In the genomic region with DNA sequence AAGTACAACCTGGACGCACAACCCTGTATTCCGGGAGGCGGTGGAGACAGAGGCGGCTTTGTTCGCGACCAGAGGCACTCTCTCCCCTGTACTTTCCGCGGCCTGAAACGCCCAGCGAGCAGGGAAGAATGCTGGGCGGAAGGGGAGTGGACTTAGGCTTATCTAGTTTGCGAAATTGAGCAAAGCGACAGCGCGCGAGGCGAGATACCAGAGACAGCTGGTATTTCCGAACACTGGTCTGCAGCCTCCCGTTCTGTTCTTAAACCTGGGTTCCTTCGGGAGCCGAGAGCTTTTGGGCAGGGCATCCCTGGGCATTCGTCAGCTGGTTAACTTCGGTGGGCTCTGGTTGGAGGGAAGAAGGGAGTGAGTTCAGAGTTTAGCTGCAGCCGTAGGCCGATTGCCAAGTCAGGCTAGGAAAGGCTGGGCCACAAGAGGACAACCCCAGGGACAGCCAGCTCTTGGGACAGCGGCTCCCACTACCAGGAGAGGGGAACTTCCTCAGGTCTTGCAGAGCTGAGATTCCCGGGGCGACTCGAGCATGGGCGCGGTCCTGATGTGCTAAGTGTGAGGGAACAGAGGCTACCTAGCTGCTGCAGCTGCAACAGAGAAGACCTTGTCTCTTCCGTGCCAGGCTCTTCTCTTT, we compare ENCODE assay signal across 10 cellular contexts. TPM values are rescaled to one million over a fixed set of nuclear protein-coding genes. Genes with fewer than 3 reads are reported as not detected.
DNase-seq lines count a peak whose midpoint lies in the region; ATAC-seq, FAIRE-seq and TF ChIP-seq lines count a peak whose summit lies in the region.
"Had no signal": no experiment of that assay in that cellular context is flagged by ENCODE, and none has a peak within 500 bp of the region (broad histone marks: within the 10 kb centered on the region; RNA-seq: fewer than 3 reads in every experiment).

No MANE protein-coding gene starts in this region.

- H3K27ac ChIP-seq in pancreas (no peak overlapping the region), gastrocnemius medialis (no peak overlapping the region)
- H3K27ac ChIP-seq: Peyer's patch had no signal

- in situ Hi-C loops in GM13977 (cut with MboI; ENCODE audit: low pct_unique_long_range_greater_than_20kb, low sequenced_read_pairs, unreplicated experiment) (no loop called here), gastrocnemius medialis (cut with MboI; ENCODE audit: low sequenced_read_pairs in 4 of 4) (no loop called here)

- no peak for TF ChIP-seq POLR2A in gastrocnemius medialis (IDR thresholded peaks at IDR 0.05)

- ATAC-seq in pancreas (peak; percentile 71 to 88 (median 82)), gastrocnemius medialis (no peak)

- H3K4me1 ChIP-seq in pancreas: peaks cover 0 to 27% (median 11%) of the 10 kb centered on the region in 3 donors
- peaks cover 18 to 22% of the 10 kb centered on the region in 2 donors for H3K4me1 ChIP-seq in gastrocnemius medialis

- DNase-seq in GM13977 (ENCODE audit: low spot score) (peak; percentile 49), NCI-H526 (lab: John Stamatoyannopoulos, UW) (peak; percentile 45 to 81), ecto neural progenitor cell (ENCODE audit: low spot score) (peak; percentile 81), pancreas (peak in 5 of 6 donors; percentile 49 to 71 (median 59)), gastrocnemius medialis (no peak), NCI-H2029 treated with DMSO at 0.1 percent for 48 hours (lab: John Stamatoyannopoulos, UW) (no peak), glomerular visceral epithelial cell (ENCODE audit: extremely low spot score) (no peak)
- DNase-seq: amygdala had no signal

- intact Hi-C loops in pancreas (cut with DNase I) (loop anchor here in 2 of 3 donors (10.0 kb wide), 2 partner anchors 245 to 425 kb away; no protein-coding TSS in a partner anchor), gastrocnemius medialis (cut with DNase I; ENCODE audit: low total_unique reads) (no loop called here)

- H3K36me3 ChIP-seq in pancreas: no peaks in the 10 kb centered on the region
- no peaks in the 10 kb centered on the region for H3K36me3 ChIP-seq in gastrocnemius medialis
- H3K36me3 ChIP-seq: Peyer's patch had no signal

- no peak for FAIRE-seq in pancreas (lab: Jason Lieb, UNC)

- 2 to 4% methylated on average over 29 to 32 of the region's 32 CpGs for WGBS in pancreas, 2 donors

- H3K9me3 ChIP-seq in pancreas (no peaks in the 10 kb centered on the region), gastrocnemius medialis (no peaks in the 10 kb centered on the region)
- H3K9me3 ChIP-seq: Peyer's patch had no signal

- H3K27me3 ChIP-seq in pancreas (peaks cover 11 to 74% (median 36%) of the 10 kb centered on the region in 4 donors), gastrocnemius medialis (peaks cover 96 to 100% (median 99%) of the 10 kb centered on the region in 3 donors)

- H3K4me3 ChIP-seq in pancreas (peak overlapping the region in 1 of 4 donors; percentile 3), gastrocnemius medialis (no peak overlapping the region)
- H3K4me3 ChIP-seq: Peyer's patch had no signal

- TF ChIP-seq CTCF in GM13977 (IDR thresholded peaks at IDR 0.05; ENCODE audit: extremely low read depth, insufficient read depth, missing control alignments) (no peak), pancreas (IDR thresholded peaks at IDR 0.05) (no peak), gastrocnemius medialis (IDR thresholded peaks at IDR 0.05 in 4 of 5, conservative IDR thresholded peaks at IDR 0.05 in 1 of 5) (no peak)

RNA-seq across cellular contexts. Expression of a gene that starts 3.9 kb away (rescaled TPM):
- total RNA-seq in pancreas (under 1 TPM in 2 of 6 donors, not detected in 4; 0.29 to 0.53 TPM), gastrocnemius medialis (not detected)
- under 1 TPM in 1 of 2 donors, not detected in 1; 0.07 TPM for polyA plus RNA-seq in pancreas

RNA-seq across cellular contexts. Expression of a gene that starts 8.3 kb away (rescaled TPM):
- under 1 TPM in 3 of 6 donors, not detected in 3; 0.14 to 0.25 (median 0.14) TPM for total RNA-seq in pancreas
- under 1 TPM in 1 of 2 donors, not detected in 1; 0.19 TPM for polyA plus RNA-seq in pancreas
- total RNA-seq in gastrocnemius medialis: not detected
- total RNA-seq: kidney epithelial cell had no signal

RNA-seq across cellular contexts. Expression of a gene that starts 14.6 kb away (rescaled TPM):
- 10 to 100 TPM; 15.9 to 33.8 (median 24.0) TPM for total RNA-seq in pancreas
- 10 to 100 TPM in 1 of 2 donors, 1 to 10 TPM in 1; 10.0 to 24.5 TPM for polyA plus RNA-seq in pancreas
- 10 to 100 TPM; 43.0 to 84.0 (median 49.2) TPM for total RNA-seq in gastrocnemius medialis

Comparison
In these comparisons a context has a peak if more than half of its experiments do, and no peak if none do; other contexts are left out.
1. DNase-seq: peak in GM13977 (single experiment), NCI-H526 (2 of 2), ecto neural progenitor cell (single experiment) and pancreas (5 of 6); none in gastrocnemius medialis (0 of 2), NCI-H2029 treated with DMSO at 0.1 percent for 48 hours (single experiment) and glomerular visceral epithelial cell (single experiment).
2. ATAC-seq: peak in pancreas (4 of 4); none in gastrocnemius medialis (0 of 2).